8 cellular contexts compared by ENCODE assay signal in the genomic region with DNA sequence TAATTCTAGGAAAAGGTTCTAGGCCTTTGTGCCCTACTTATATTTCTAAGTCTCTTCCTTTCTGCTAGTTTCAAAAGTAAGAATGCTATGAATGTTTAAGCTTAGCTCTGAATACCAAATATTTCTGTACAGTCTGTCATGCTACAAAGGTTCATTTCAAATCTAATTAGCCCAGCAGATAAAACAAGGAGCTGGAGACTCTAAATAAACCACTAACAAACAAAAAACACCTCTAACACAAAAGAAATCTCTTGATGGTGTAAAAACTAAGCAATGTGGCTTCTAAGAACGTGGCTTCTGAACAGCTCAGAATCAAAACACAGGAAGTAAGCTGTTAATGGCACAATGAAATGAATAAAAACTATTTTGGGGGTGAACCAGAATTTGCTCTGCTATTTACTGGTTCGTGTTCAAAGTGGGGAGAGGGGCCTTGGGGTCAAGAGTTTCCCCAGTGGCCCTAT.
A peak's percentile ranks its signal among the peaks of the same experiment; 100 is the strongest.
DNase-seq lines count a peak whose midpoint lies in the region; ATAC-seq and TF ChIP-seq lines count a peak whose summit lies in the region.
"Had no signal": no experiment of that assay in that cellular context is flagged by ENCODE, and none has a peak within 500 bp of the region (broad histone marks: within the 10 kb centered on the region; RNA-seq: fewer than 3 reads in every experiment).

No MANE protein-coding gene starts in this region.

- H3K27ac Mint-ChIP-seq in endodermal cell, result peak overlapping the region; percentile 58

- H3K27me3 ChIP-seq in endodermal cell (ENCODE audit: control insufficient read depth, insufficient read depth, low read length, poor library complexity, severe bottlenecking) (no peaks in the 10 kb centered on the region), skeletal muscle satellite cell (ENCODE audit: control insufficient read depth, insufficient read depth, low read length) (no peaks in the 10 kb centered on the region)

- ATAC-seq in SK-N-SH treated with all-trans-retinoic acid at 6 μM for 48 hours (peak; percentile 50), GM21381 (IDR thresholded peaks at IDR 0.05; ENCODE audit: unreplicated experiment) (no peak)

- H3K36me3 ChIP-seq in endodermal cell (ENCODE audit: control insufficient read depth, insufficient read depth, low read length) (no peaks in the 10 kb centered on the region), skeletal muscle satellite cell (ENCODE audit: insufficient read depth, low read length) (no peaks in the 10 kb centered on the region)

- no peaks in the 10 kb centered on the region for H3K9me3 Mint-ChIP-seq in endodermal cell

- H3K9ac ChIP-seq in endodermal cell (ENCODE audit: extremely low read depth, low read length, poor library complexity, severe bottlenecking) (no peak overlapping the region), skeletal muscle satellite cell (ENCODE audit: low read depth, low read length) (peak overlapping the region; percentile 59)

- H3K27ac ChIP-seq in endodermal cell (ENCODE audit: low read depth, low read length), result no peak overlapping the region

- no peaks in the 10 kb centered on the region for H3K36me3 Mint-ChIP-seq in endodermal cell (ENCODE audit: low read depth)

- TF ChIP-seq CTCF in endodermal cell (conservative IDR thresholded peaks at IDR 0.05), result no peak

- no peaks in the 10 kb centered on the region for H3K27me3 Mint-ChIP-seq in endodermal cell (ENCODE audit: insufficient read depth)

- DNase-seq in HCEC 1CT (peak; percentile 32), endodermal cell (no peak), NCI-H748 treated with DMSO at 0.1 percent for 48 hours (lab: John Stamatoyannopoulos, UW) (no peak), cerebellar nuclear complex (lab: John Stamatoyannopoulos, UW) (no peak)
- DNase-seq: NCI-H1417 treated with DMSO at 0.1 percent for 48 hours had no signal

- WGBS in endodermal cell (ENCODE audit: insufficient coverage in 1 of 2, insufficient read length in 1 of 2), 2 experiments, result 16 to 51% methylated on average over 2 of the region's 2 CpGs

- no peak overlapping the region for H3K4me3 Mint-ChIP-seq in endodermal cell

- H3K4me1 ChIP-seq in endodermal cell (ENCODE audit: control insufficient read depth, insufficient read depth, low read length) (peaks cover 19% of the 10 kb centered on the region), skeletal muscle satellite cell (ENCODE audit: control insufficient read depth, insufficient read depth, low read length) (peaks cover 45% of the 10 kb centered on the region)

- peaks cover 49% of the 10 kb centered on the region for H3K4me1 Mint-ChIP-seq in endodermal cell

- H3K9me3 ChIP-seq in endodermal cell (ENCODE audit: control insufficient read depth, low read length), result no peaks in the 10 kb centered on the region
- no peaks in the 10 kb centered on the region for H3K9me3 ChIP-seq in skeletal muscle satellite cell (replicated peaks; ENCODE audit: low read length)

- H3K4me2 ChIP-seq in skeletal muscle satellite cell (ENCODE audit: low read length), result peak overlapping the region; percentile 47

- H3K4me3 ChIP-seq in endodermal cell (ENCODE audit: low read length) (no peak overlapping the region), skeletal muscle satellite cell (ENCODE audit: low read length) (no peak overlapping the region)

TF ChIP-seq in SK-N-SH treated with all-trans-retinoic acid at 6 μM for 48 hours, 23 proteins besides CTCF, POLR2A, EP300 and RAD21:
- TF ChIP-seq ARNTL (CRISPR knock-in tag; IDR thresholded peaks at IDR 0.05; ENCODE audit: borderline replicate concordance, low read depth), result no peak
- TF ChIP-seq CSRNP3 (CRISPR knock-in tag; IDR thresholded peaks at IDR 0.05), result no peak
- TF ChIP-seq ZNF70 (CRISPR knock-in tag; IDR thresholded peaks at IDR 0.05), result no peak
- no peak for TF ChIP-seq GLIS3 (CRISPR knock-in tag; IDR thresholded peaks at IDR 0.05)
- no peak for TF ChIP-seq OSR1 (CRISPR knock-in tag; IDR thresholded peaks at IDR 0.05)
- TF ChIP-seq ZNF565 (CRISPR knock-in tag; conservative IDR thresholded peaks at IDR 0.05; ENCODE audit: low read depth), result no peak
- TF ChIP-seq, protein P1, sequence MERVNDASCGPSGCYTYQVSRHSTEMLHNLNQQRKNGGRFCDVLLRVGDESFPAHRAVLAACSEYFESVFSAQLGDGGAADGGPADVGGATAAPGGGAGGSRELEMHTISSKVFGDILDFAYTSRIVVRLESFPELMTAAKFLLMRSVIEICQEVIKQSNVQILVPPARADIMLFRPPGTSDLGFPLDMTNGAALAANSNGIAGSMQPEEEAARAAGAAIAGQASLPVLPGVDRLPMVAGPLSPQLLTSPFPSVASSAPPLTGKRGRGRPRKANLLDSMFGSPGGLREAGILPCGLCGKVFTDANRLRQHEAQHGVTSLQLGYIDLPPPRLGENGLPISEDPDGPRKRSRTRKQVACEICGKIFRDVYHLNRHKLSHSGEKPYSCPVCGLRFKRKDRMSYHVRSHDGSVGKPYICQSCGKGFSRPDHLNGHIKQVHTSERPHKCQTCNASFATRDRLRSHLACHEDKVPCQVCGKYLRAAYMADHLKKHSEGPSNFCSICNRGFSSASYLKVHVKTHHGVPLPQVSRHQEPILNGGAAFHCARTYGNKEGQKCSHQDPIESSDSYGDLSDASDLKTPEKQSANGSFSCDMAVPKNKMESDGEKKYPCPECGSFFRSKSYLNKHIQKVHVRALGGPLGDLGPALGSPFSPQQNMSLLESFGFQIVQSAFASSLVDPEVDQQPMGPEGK (CRISPR knock-in tag; IDR thresholded peaks at IDR 0.05; ENCODE audit: borderline replicate concordance), result no peak
- TF ChIP-seq TCF4 (CRISPR knock-in tag; IDR thresholded peaks at IDR 0.05; ENCODE audit: borderline replicate concordance), result no peak
- TF ChIP-seq BACH2 (CRISPR knock-in tag; IDR thresholded peaks at IDR 0.05; ENCODE audit: borderline replicate concordance), result no peak
- no peak for TF ChIP-seq TOX (CRISPR knock-in tag; IDR thresholded peaks at IDR 0.05; ENCODE audit: borderline replicate concordance)
- TF ChIP-seq RARB (CRISPR knock-in tag; IDR thresholded peaks at IDR 0.05), result no peak
- no peak for TF ChIP-seq CSDC2 (CRISPR knock-in tag; IDR thresholded peaks at IDR 0.05)
- no peak for TF ChIP-seq SNAI2 (CRISPR knock-in tag; IDR thresholded peaks at IDR 0.05)
